Comparison of ENCODE assay signal across 18 cellular contexts in genomic region chr22:48396785-48397530, GRCh38.
DNase-seq lines count a peak whose midpoint lies in the region; ATAC-seq and TF ChIP-seq lines count a peak whose summit lies in the region.
"Had no signal": no experiment of that assay in that cellular context is flagged by ENCODE, and none has a peak within 500 bp of the region (broad histone marks: within the 10 kb centered on the region; RNA-seq: fewer than 3 reads in every experiment).

No MANE protein-coding gene starts in this region.

- WGBS in right lobe of liver (ENCODE audit: insufficient coverage, low coverage, low lambda C conversion rate, missing lambda C conversion rate) = 45% methylated on average over 11 of the region's 31 CpGs

- no peaks in the 10 kb centered on the region for H3K9me3 ChIP-seq in right lobe of liver
- H3K9me3 ChIP-seq: BE2C, SJSA1 had no signal

- H3K27ac Mint-ChIP-seq in WTC11 = no peak overlapping the region
- H3K27ac Mint-ChIP-seq: CD4-positive, alpha-beta T cell had no signal

- no peaks in the 10 kb centered on the region for H3K36me3 ChIP-seq in right lobe of liver
- H3K36me3 ChIP-seq: BE2C, SJSA1 had no signal

- H3K27me3 Mint-ChIP-seq in WTC11 (ENCODE audit: low read depth) = no peaks in the 10 kb centered on the region
- H3K27me3 Mint-ChIP-seq: CD4-positive, alpha-beta T cell had no signal

- no peaks in the 10 kb centered on the region for H3K27me3 ChIP-seq in right lobe of liver
- H3K27me3 ChIP-seq: BE2C had no signal

- H3K4me1 Mint-ChIP-seq in WTC11 = peaks cover 4% of the 10 kb centered on the region

- TF ChIP-seq CTCF in WTC11 (IDR thresholded peaks at IDR 0.05) (no peak), right lobe of liver (IDR thresholded peaks at IDR 0.05) (no peak)

- H3K4me3 ChIP-seq in right lobe of liver = no peak overlapping the region
- H3K4me3 ChIP-seq: PC-9, SJSA1 had no signal

- TF ChIP-seq POLR2A in right lobe of liver (IDR thresholded peaks at IDR 0.05) = peak; percentile 31

- 0 out of 2 replicates have a peak, but pooled peaks cover 4% of the 10 kb centered on the region for H3K9me3 Mint-ChIP-seq in WTC11
- H3K9me3 Mint-ChIP-seq: CD4-positive, alpha-beta T cell had no signal

- H3K27ac ChIP-seq in right lobe of liver = peak overlapping the region in 1 of 3 donors; percentile 73
- H3K27ac ChIP-seq: PC-9, SJSA1 had no signal

- H3K36me3 Mint-ChIP-seq in WTC11 = no peaks in the 10 kb centered on the region

- H3K4me3 Mint-ChIP-seq in WTC11 = no peak overlapping the region
- H3K4me3 Mint-ChIP-seq: CD4-positive, alpha-beta T cell had no signal

- intact Hi-C loops in right lobe of liver (cut with DNase I) = no loop called here

- peak; percentile 24 for ATAC-seq in WTC11
- ATAC-seq in right lobe of liver = peak; percentile 59 to 92 (median 87)
- no peak for ATAC-seq in HG03095 (IDR thresholded peaks at IDR 0.05; ENCODE audit: unreplicated experiment)

- CTCF ChIA-PET in WTC11 (lab: Charles Lee) = no interaction called here

- POLR2A ChIA-PET in WTC11 (lab: Charles Lee) = no interaction called here

- DNase-seq in HT1080 (ENCODE audit: low read depth) = peak; percentile 16
- DNase-seq in WTC11 (ENCODE audit: low spot score) = no peak
- DNase-seq in right lobe of liver = peak; percentile 58 to 75 (median 67)
- peak; percentile 22 for DNase-seq in ureter (ENCODE audit: low spot score)
- no peak for DNase-seq in middle frontal gyrus (ENCODE audit: extremely low spot score, low spot score)
- no peak for DNase-seq in NCI-H524 (lab: John Stamatoyannopoulos, UW)
- DNase-seq: BE2C; CD4-positive, alpha-beta T cell; DMS53; HCEC 1CT; Karpas-422; NCI-H1105 treated with DMSO at 0.1 percent for 48 hours; NCI-H1694 treated with DMSO at 0.1 percent for 48 hours; NCI-H69; PC-9; SW 1271 had no signal

- H3K4me1 ChIP-seq in right lobe of liver = no peaks in the 10 kb centered on the region
- H3K4me1 ChIP-seq: BE2C, SJSA1 had no signal

TF ChIP-seq in WTC11, 78 proteins besides CTCF, POLR2A, EP300 and RAD21:
- TF ChIP-seq IRF1 (CRISPR knock-in tag; IDR thresholded peaks at IDR 0.05) = no peak
- no peak for TF ChIP-seq FOXJ3 (CRISPR knock-in tag; IDR thresholded peaks at IDR 0.05; ENCODE audit: borderline replicate concordance)
- no peak for TF ChIP-seq ELF4 (CRISPR knock-in tag; IDR thresholded peaks at IDR 0.05; ENCODE audit: low read depth)
- no peak for TF ChIP-seq ZNF281 (CRISPR knock-in tag; IDR thresholded peaks at IDR 0.05)
- TF ChIP-seq ESRRA (CRISPR knock-in tag; IDR thresholded peaks at IDR 0.05; ENCODE audit: borderline replicate concordance) = no peak
- peak; percentile 43; the same call in 1 of the 2 replicates for TF ChIP-seq GABPB1 (CRISPR knock-in tag; IDR thresholded peaks at IDR 0.05)
- no peak for TF ChIP-seq PRDM15 (CRISPR knock-in tag; IDR thresholded peaks at IDR 0.05)
TF ChIP-seq in WTC11: peak in this region for 1.

Comparison
In these comparisons a context has a peak if more than half of its experiments do, and no peak if none do; other contexts are left out.
1. DNase-seq: peak in HT1080 (single experiment), right lobe of liver (3 of 3) and ureter (single experiment); none in WTC11 (single experiment), middle frontal gyrus (single experiment) and NCI-H524 (0 of 2).